In the genomic region with DNA sequence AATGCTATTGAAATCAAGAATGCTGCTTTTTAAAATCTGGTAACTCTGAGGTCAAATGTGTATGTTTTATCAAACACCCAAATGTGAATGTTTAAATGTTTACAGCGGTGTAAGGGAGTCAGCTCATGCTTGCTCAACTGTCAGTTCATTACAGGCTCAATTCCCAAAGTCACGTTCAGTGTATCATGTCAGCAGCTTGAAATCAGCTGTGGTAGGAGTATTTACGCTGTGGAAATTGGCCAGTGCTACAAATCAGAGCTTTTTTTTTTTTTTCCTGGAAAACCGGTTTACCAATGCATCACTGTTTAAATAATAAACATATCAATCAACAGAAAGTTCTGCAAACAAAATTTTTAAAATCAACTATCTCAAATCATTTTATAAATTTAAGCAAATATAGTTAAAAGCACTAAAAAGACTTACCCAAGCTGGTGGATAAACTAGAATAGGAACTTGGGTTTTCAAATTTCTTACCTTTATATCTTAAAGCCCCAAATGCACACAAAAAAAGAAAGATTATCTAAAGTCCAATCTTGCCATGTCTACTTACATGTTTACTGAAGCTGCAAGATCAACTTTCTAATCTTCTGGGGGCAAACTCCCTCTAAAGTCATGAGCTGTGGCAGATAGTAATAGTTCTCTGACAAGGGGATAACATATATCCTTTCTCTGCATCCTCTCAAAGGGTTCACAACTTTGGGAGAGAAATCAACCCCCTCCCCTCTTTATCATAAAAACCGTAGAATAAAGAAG, we compare ENCODE assay signal across 24 cellular contexts. TPM values are rescaled to one million over a fixed set of nuclear protein-coding genes. Genes with fewer than 3 reads are reported as not detected.
DNase-seq lines count a peak whose midpoint lies in the region; FAIRE-seq and TF ChIP-seq lines count a peak whose summit lies in the region.
"Had no signal": no experiment of that assay in that cellular context is flagged by ENCODE, and none has a peak within 500 bp of the region (broad histone marks: within the 10 kb centered on the region; RNA-seq: fewer than 3 reads in every experiment).

No MANE protein-coding gene starts in this region.

- no peak for TF ChIP-seq CTCF in breast epithelium (IDR thresholded peaks at IDR 0.05)
- no peak for TF ChIP-seq CTCF in mammary epithelial cell (conservative IDR thresholded peaks at IDR 0.05 in 1 of 2, IDR thresholded peaks at IDR 0.05 in 1 of 2; ENCODE audit: extremely low read depth in 1 of 2, insufficient read depth in 1 of 2, low read depth in 1 of 2, low read length in 2 of 2)
- no peak for TF ChIP-seq CTCF in bronchial epithelial cell (IDR thresholded peaks at IDR 0.05; ENCODE audit: insufficient read depth, low read length, severe bottlenecking)
- TF ChIP-seq CTCF in liver (IDR thresholded peaks at IDR 0.05; ENCODE audit: low read depth, low read length, missing input control): no peak
- TF ChIP-seq CTCF in GM10266 (IDR thresholded peaks at IDR 0.05; ENCODE audit: control insufficient read depth, insufficient read depth, low read depth, missing control alignments): no peak

- CTCF ChIA-PET in mammary epithelial cell (lab: Charles Lee; ENCODE audit: low non-redundant PET): no interaction called here

- FAIRE-seq in bronchial epithelial cell (lab: Jason Lieb, UNC): no peak
- FAIRE-seq: G401.6 had no signal

- BruUV-seq in mammary epithelial cell (replicated peaks; lab: Mats Ljungman, UMichigan): no TSS peak

- H3K9ac ChIP-seq in mammary epithelial cell (ENCODE audit: insufficient read depth, low read length) (no peak overlapping the region), liver (ENCODE audit: low read depth in 1 of 2, low read length in 2 of 2) (peak overlapping the region in 1 of 2 donors; percentile 74)

- H3K79me2 ChIP-seq in mammary epithelial cell (ENCODE audit: insufficient read depth, low read length): no peaks in the 10 kb centered on the region

- intact Hi-C loops in breast epithelium (cut with DNase I; ENCODE audit: low total_unique reads): no loop called here
- intact Hi-C loops in mammary epithelial cell (cut with micrococcal nuclease): no loop called here
- intact Hi-C loops in head of caudate nucleus (cut with DNase I): no loop called here

- TF ChIP-seq POLR2A in breast epithelium (IDR thresholded peaks at IDR 0.05): no peak

- in situ Hi-C loops in mammary epithelial cell (cut with MboI; ENCODE audit: low sequenced_read_pairs in 2 of 2): loop anchor here in 1 of 2 donors (25.0 kb wide), 1 partner anchor 97 kb away; no protein-coding TSS in a partner anchor

- DNase-seq in breast epithelium (ENCODE audit: low spot score in 2 of 2): no peak
- DNase-seq in mammary epithelial cell: no peak
- peak; percentile 87 for DNase-seq in bronchial epithelial cell (ENCODE audit: low read depth)
- DNase-seq in head of caudate nucleus: no peak
- DNase-seq in NCI-H2196 treated with DMSO at 0.1 percent for 48 hours (lab: John Stamatoyannopoulos, UW; ENCODE audit: unreplicated experiment): no peak
- no peak for DNase-seq in HUDEP-2 (lab: John Stamatoyannopoulos, UW; ENCODE audit: unreplicated experiment in 76 of 76)
- DNase-seq in GM10266 (ENCODE audit: extremely low spot score): no peak
- DNase-seq: activated effector memory CD4-positive, alpha-beta T cell treated with Interleukin-2 at 50 U/mL for 16 hours; activated naive CD8-positive, alpha-beta T cell treated with anti-CD3 and anti-CD28 coated beads for 36 hours; CD8-positive, alpha-beta memory T cell; GOT3; left cardiac atrium; mesendoderm; NCI-H1105; NCI-H2029 treated with DMSO at 0.1 percent for 48 hours; NCI-H226; NCI-H69; stimulated activated CD4-positive, alpha-beta T cell treated with anti-CD3 and anti-CD28 coated beads, Interleukin-15, amount 100 ng/mL, for 24 hours; stimulated activated naive B cell treated with anti-CD40 and anti-IgM and Interleukin-4, amounts not matched to agents 10 μg/mL and 1 μg/mL and 100 μg/mL, for 72 hours; T-helper 17 cell had no signal

- no peak overlapping the region for H3K4me2 ChIP-seq in mammary epithelial cell (ENCODE audit: insufficient read depth, low read depth, low read length)

- TF ChIP-seq RAD21 in liver (IDR thresholded peaks at IDR 0.05): peak in 1 of 2 donors; percentile 32

- H3K27ac ChIP-seq in breast epithelium (peak overlapping the region; percentile 15 to 58), mammary epithelial cell (ENCODE audit: insufficient read depth, low read depth, low read length) (no peak overlapping the region), liver (ENCODE audit: low read depth in 1 of 2, low read length in 2 of 2) (peak overlapping the region; percentile 79 to 94)
- H3K27ac ChIP-seq: HL-60, suprapubic skin had no signal

- H3K4me3 ChIP-seq in breast epithelium (no peak overlapping the region), mammary epithelial cell (replicated peaks in 1 of 3; ENCODE audit: insufficient read depth in 1 of 3, low read depth in 2 of 3, low read length in 3 of 3) (no peak overlapping the region), bronchial epithelial cell (ENCODE audit: low read depth, low read length) (no peak overlapping the region), liver (ENCODE audit: low read depth in 1 of 3, low read length in 3 of 3) (no peak overlapping the region)
- H3K4me3 ChIP-seq: suprapubic skin had no signal

- H3K4me1 ChIP-seq in breast epithelium: peaks cover 0 to 8% of the 10 kb centered on the region in 2 donors
- H3K4me1 ChIP-seq in mammary epithelial cell (ENCODE audit: insufficient read depth, low read length): peaks cover 56% of the 10 kb centered on the region
- peaks cover 3 to 46% (median 28%) of the 10 kb centered on the region in 4 donors for H3K4me1 ChIP-seq in liver (ENCODE audit: control insufficient read depth in 4 of 4, insufficient read depth in 4 of 4, low read length in 3 of 4)

- H2AFZ ChIP-seq in mammary epithelial cell (ENCODE audit: low read depth, low read length): no peak overlapping the region

- no peaks in the 10 kb centered on the region for H4K20me1 ChIP-seq in mammary epithelial cell (ENCODE audit: insufficient read depth, low read length)

- 80% methylated on average over 5 of the region's 5 CpGs for WGBS in mammary epithelial cell (ENCODE audit: low coverage, missing lambda C conversion rate)
- WGBS in liver: 23% methylated on average over 5 of the region's 5 CpGs

- no peaks in the 10 kb centered on the region for H3K9me3 ChIP-seq in breast epithelium
- H3K9me3 ChIP-seq in mammary epithelial cell (replicated peaks; ENCODE audit: insufficient read depth, low read length): no peaks in the 10 kb centered on the region
- H3K9me3 ChIP-seq in liver (ENCODE audit: control insufficient read depth in 4 of 4, low read length in 3 of 4): no peaks in the 10 kb centered on the region
- H3K9me3 ChIP-seq: suprapubic skin had no signal

- dilution Hi-C loops in mammary epithelial cell (cut with HindIII; ENCODE audit: low sequenced_read_pairs): no loop called here

- H3K36me3 ChIP-seq in breast epithelium (no peaks in the 10 kb centered on the region), mammary epithelial cell (ENCODE audit: insufficient read depth, low read length) (no peaks in the 10 kb centered on the region), bronchial epithelial cell (ENCODE audit: control insufficient read depth, insufficient read depth, low read length) (no peaks in the 10 kb centered on the region), liver (ENCODE audit: control insufficient read depth in 4 of 4, insufficient read depth in 3 of 4, low read depth in 1 of 4, low read length in 3 of 4) (no peaks in the 10 kb centered on the region)
- H3K36me3 ChIP-seq: suprapubic skin had no signal

- no peaks in the 10 kb centered on the region for H3K27me3 ChIP-seq in breast epithelium
- H3K27me3 ChIP-seq in mammary epithelial cell (ENCODE audit: insufficient read depth, low read length): no peaks in the 10 kb centered on the region
- H3K27me3 ChIP-seq in bronchial epithelial cell (ENCODE audit: control insufficient read depth, insufficient read depth, low read length): no peaks in the 10 kb centered on the region
- H3K27me3 ChIP-seq in liver (ENCODE audit: control insufficient read depth in 4 of 4, insufficient read depth in 4 of 4, low read length in 3 of 4): no peaks in the 10 kb centered on the region
- H3K27me3 ChIP-seq: suprapubic skin had no signal

TF ChIP-seq in liver, 16 proteins besides CTCF, POLR2A, EP300 and RAD21 (continues in another document):
- TF ChIP-seq GABPA (IDR thresholded peaks at IDR 0.05 in 1 of 2, conservative IDR thresholded peaks at IDR 0.05 in 1 of 2) (no peak), HNF4A (conservative IDR thresholded peaks at IDR 0.05) (peak; percentile 36 to 76), FOXA1 (IDR thresholded peaks at IDR 0.05) (peak; percentile 69), JUND (IDR thresholded peaks at IDR 0.05) (peak in 1 of 2 donors; percentile 45), NR2F2 (IDR thresholded peaks at IDR 0.05) (no peak), TAF1 (conservative IDR thresholded peaks at IDR 0.05) (peak; percentile 72), YY1 (IDR thresholded peaks at IDR 0.05) (no peak)

RNA-seq across cellular contexts. Expression of a gene that starts 57.6 kb away (rescaled TPM):
- total RNA-seq in breast epithelium (100 to 1,000 TPM in 2 of 3 donors, 10 to 100 TPM in 1; 38.1 to 206 (median 103) TPM), mammary epithelial cell (100 to 1,000 TPM in 1 of 2 donors, 10 to 100 TPM in 1; 56.2 to 113 TPM), bronchial epithelial cell (9.2 and 12.0 TPM in 2 replicates), liver (10 to 100 TPM; 10.8 to 24.1 TPM)
- polyA plus RNA-seq in mammary epithelial cell (36.9 TPM), liver (10 to 100 TPM in 1 of 2 donors, 1 to 10 TPM in 1; 6.5 to 16.2 TPM)
- 14.3 TPM for polyA minus RNA-seq in mammary epithelial cell
